Comparison of ENCODE assay signal across 8 cellular contexts in genomic region chr19:1027953-1028902, GRCh38. TPM values are rescaled to one million over a fixed set of nuclear protein-coding genes. Genes with fewer than 3 reads are reported as not detected.
DNase-seq lines count a peak whose midpoint lies in the region; ATAC-seq and TF ChIP-seq lines count a peak whose summit lies in the region.

No MANE protein-coding gene starts in this region.

- peaks cover 18% of the 10 kb centered on the region for H3K4me1 Mint-ChIP-seq in nephron progenitor cell

- ATAC-seq in HG03571 (IDR thresholded peaks at IDR 0.05; ENCODE audit: unreplicated experiment) = no peak

- no peaks in the 10 kb centered on the region for H3K9me3 Mint-ChIP-seq in nephron progenitor cell

- DNase-seq in activated gamma-delta T cell treated with Interleukin-2 at 50 U/mL for 16 hours (peak; percentile 67), activated gamma-delta T cell (lab: John Stamatoyannopoulos, UW) (no peak), NCI-H748 treated with DMSO at 0.1 percent for 48 hours (lab: John Stamatoyannopoulos, UW) (peak; percentile 8), fibroblast of mammary gland (ENCODE audit: low read depth) (peak; percentile 95), nephron progenitor cell (peak; percentile 79), cerebellum (ENCODE audit: low spot score) (no peak)
- peak; percentile 56 to 67 for DNase-seq in activated T-cell treated with anti-CD3 and anti-CD28 coated beads, Interleukin-2, amount 50 U/mL, for 48 hours

- H3K4me3 Mint-ChIP-seq in nephron progenitor cell = peak overlapping the region; percentile 91

- H3K36me3 Mint-ChIP-seq in nephron progenitor cell (ENCODE audit: low read depth) = peaks cover 21% of the 10 kb centered on the region

- no peaks in the 10 kb centered on the region for H3K27me3 Mint-ChIP-seq in nephron progenitor cell (ENCODE audit: low read depth, poor library complexity)

- peak overlapping the region; percentile 36 for H3K27ac Mint-ChIP-seq in nephron progenitor cell

- H3K4me3 ChIP-seq in fibroblast of mammary gland (ENCODE audit: control insufficient read depth, low read depth, low read length) = peak overlapping the region; percentile 94

- no peak for TF ChIP-seq CTCF in fibroblast of mammary gland (conservative IDR thresholded peaks at IDR 0.05; ENCODE audit: control insufficient read depth, insufficient read depth, low read depth, low read length)
- TF ChIP-seq CTCF in nephron progenitor cell (IDR thresholded peaks at IDR 0.05) = no peak

RNA-seq across cellular contexts. Expression of gene CNN2, which starts 1.8 kb away (rescaled TPM):
- total RNA-seq in cerebellum = 12.2 TPM

RNA-seq across cellular contexts. Expression of gene RNU6-2, which starts 6.9 kb away (rescaled TPM):
- total RNA-seq in cerebellum = not detected

RNA-seq across cellular contexts. Expression of gene TMEM259, which starts 7.3 kb away (rescaled TPM):
- total RNA-seq in cerebellum = 37.5 TPM

RNA-seq across cellular contexts. Expression of gene ABCA7, which starts 11.7 kb away (rescaled TPM):
- total RNA-seq in cerebellum = 10.3 TPM

RNA-seq across cellular contexts. Expression of gene GRIN3B, which starts 28.0 kb away (rescaled TPM):
- not detected for total RNA-seq in cerebellum

Comparison
In these comparisons a context has a peak if more than half of its experiments do, and no peak if none do; other contexts are left out.
1. DNase-seq: peak in activated gamma-delta T cell treated with Interleukin-2 at 50 U/mL for 16 hours (single experiment), NCI-H748 treated with DMSO at 0.1 percent for 48 hours (single experiment), activated T-cell treated with anti-CD3 and anti-CD28 coated beads, Interleukin-2, amount 50 U/mL, for 48 hours (2 of 2), fibroblast of mammary gland (single experiment) and nephron progenitor cell (single experiment); none in activated gamma-delta T cell (single experiment) and cerebellum (single experiment).